11 cellular contexts compared by ENCODE assay signal in the genomic region with DNA sequence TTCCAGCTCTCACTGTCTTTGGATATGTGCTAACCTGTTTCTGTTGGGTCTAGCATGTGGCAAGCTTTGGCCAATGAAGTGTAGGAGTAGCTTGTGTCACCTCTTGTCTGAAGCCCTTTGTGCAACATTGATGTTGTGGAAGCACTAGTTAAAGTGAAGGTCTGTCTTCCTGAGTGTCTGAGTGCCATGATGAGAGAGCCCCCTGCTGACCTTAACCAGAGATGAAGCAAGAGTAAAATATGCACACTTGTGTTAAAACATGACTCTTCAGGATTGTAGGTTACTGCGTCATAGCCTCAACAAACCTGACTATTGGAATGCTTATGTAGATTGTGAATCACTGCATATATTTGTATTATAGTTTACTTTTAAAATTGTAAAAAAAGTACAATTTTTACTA.
DNase-seq lines count a peak whose midpoint lies in the region; ATAC-seq, FAIRE-seq and TF ChIP-seq lines count a peak whose summit lies in the region.
"Had no signal": no experiment of that assay in that cellular context is flagged by ENCODE, and none has a peak within 500 bp of the region (broad histone marks: within the 10 kb centered on the region; RNA-seq: fewer than 3 reads in every experiment).

No MANE protein-coding gene starts in this region.

- TF ChIP-seq POLR2A in heart left ventricle (IDR thresholded peaks at IDR 0.05): no peak

- no peaks in the 10 kb centered on the region for H3K36me3 Mint-ChIP-seq in CD8-positive, alpha-beta T cell

- no peak for DNase-seq in heart left ventricle
- no peak for DNase-seq in Right ventricle myocardium inferior (ENCODE audit: missing footprints)
- DNase-seq in RWPE1 (ENCODE audit: low spot score): peak; percentile 2
- peak in 29 of 42 donors; percentile 17 to 84 (median 58) for DNase-seq in head of caudate nucleus
- DNase-seq in kidney: no peak
- no peak for DNase-seq in CD8-positive, alpha-beta T cell
- no peak for DNase-seq in GOT3 (lab: John Stamatoyannopoulos, UW)
- DNase-seq: tibial artery had no signal

- H3K4me1 ChIP-seq in heart left ventricle (no peaks in the 10 kb centered on the region), kidney (ENCODE audit: control insufficient read depth in 1 of 2, insufficient read depth in 1 of 2, low read depth in 1 of 2, low read length in 2 of 2) (no peaks in the 10 kb centered on the region)
- no peaks in the 10 kb centered on the region for H3K4me1 ChIP-seq in CD8-positive, alpha-beta T cell (ENCODE audit: insufficient read depth, low read length)
- H3K4me1 ChIP-seq: SJSA1, tibial artery had no signal

- no peaks in the 10 kb centered on the region for H3K27me3 ChIP-seq in heart left ventricle
- H3K27me3 ChIP-seq in CD8-positive, alpha-beta T cell (ENCODE audit: insufficient read depth, low read length): no peaks in the 10 kb centered on the region
- H3K27me3 ChIP-seq: SJSA1, tibial artery had no signal

- intact Hi-C loops in heart left ventricle (cut with DNase I) (loop anchor here in 4 of 10 donors (5.0 kb wide), 1 partner anchor 100 kb away; no protein-coding TSS in a partner anchor), Right ventricle myocardium inferior (cut with DNase I) (loop anchor here (2.0 kb wide), 1 partner anchor 101 kb away; no protein-coding TSS in a partner anchor), head of caudate nucleus (cut with DNase I) (loop anchor here (2.0 kb wide), 1 partner anchor 103 kb away; the partner anchor contains the start of gene NCAM2), kidney (cut with DNase I) (no loop called here)
- intact Hi-C loops in CD8-positive, alpha-beta T cell (cut with DNase I, micrococcal nuclease): no loop called here

- no peaks in the 10 kb centered on the region for H3K9me3 Mint-ChIP-seq in CD8-positive, alpha-beta T cell

- H3K27ac ChIP-seq in heart left ventricle (no peak overlapping the region), RWPE1 (no peak overlapping the region), kidney (ENCODE audit: low read depth in 2 of 2, low read length in 2 of 2) (no peak overlapping the region)
- H3K27ac ChIP-seq in CD8-positive, alpha-beta T cell (ENCODE audit: low read depth, low read length): no peak overlapping the region
- H3K27ac ChIP-seq: SJSA1, tibial artery had no signal

- no peak overlapping the region for H3K9ac ChIP-seq in kidney (ENCODE audit: low read length in 2 of 2)

- FAIRE-seq in kidney (lab: Jason Lieb, UNC): no peak
- FAIRE-seq: islet of Langerhans had no signal

- H3K36me3 ChIP-seq in heart left ventricle (no peaks in the 10 kb centered on the region), kidney (ENCODE audit: control insufficient read depth in 1 of 2, insufficient read depth in 2 of 2, low read length in 2 of 2) (no peaks in the 10 kb centered on the region)
- no peaks in the 10 kb centered on the region for H3K36me3 ChIP-seq in CD8-positive, alpha-beta T cell (ENCODE audit: insufficient read depth, low read length)
- H3K36me3 ChIP-seq: SJSA1, tibial artery had no signal

- H3K4me3 ChIP-seq in heart left ventricle: no peak overlapping the region
- no peak overlapping the region for H3K4me3 ChIP-seq in kidney (ENCODE audit: low read length in 2 of 2)
- no peak overlapping the region for H3K4me3 ChIP-seq in CD8-positive, alpha-beta T cell (ENCODE audit: low read depth, low read length)
- H3K4me3 ChIP-seq: SJSA1, tibial artery had no signal

- ATAC-seq in heart left ventricle (peak in 2 of 4 donors; percentile 45 to 59), Right ventricle myocardium inferior (no peak), GM21737 (IDR thresholded peaks at IDR 0.05; ENCODE audit: unreplicated experiment) (no peak)
- ATAC-seq in CD8-positive, alpha-beta T cell: no peak

- H3K9me3 ChIP-seq in heart left ventricle (no peaks in the 10 kb centered on the region), kidney (ENCODE audit: control insufficient read depth in 1 of 2, low read length in 2 of 2) (no peaks in the 10 kb centered on the region)
- no peaks in the 10 kb centered on the region for H3K9me3 ChIP-seq in CD8-positive, alpha-beta T cell (ENCODE audit: low read length)
- H3K9me3 ChIP-seq: SJSA1, tibial artery had no signal

- 40 to 70% (median 55%) methylated on average over 1 of the region's 1 CpG for WGBS in heart left ventricle, 4 donors

- no peaks in the 10 kb centered on the region for H3K4me1 Mint-ChIP-seq in CD8-positive, alpha-beta T cell (ENCODE audit: low read depth)

- no peaks in the 10 kb centered on the region for H3K27me3 Mint-ChIP-seq in CD8-positive, alpha-beta T cell (ENCODE audit: low read depth)

- peak in 8 of 12 donors; percentile 6 to 42 (median 29) for TF ChIP-seq CTCF in heart left ventricle (IDR thresholded peaks at IDR 0.05)
- no peak for TF ChIP-seq CTCF in RWPE1 (conservative IDR thresholded peaks at IDR 0.05; ENCODE audit: low read depth)
- TF ChIP-seq CTCF in kidney (IDR thresholded peaks at IDR 0.05; ENCODE audit: borderline replicate concordance, extremely low read depth, insufficient read depth): no peak
- no peak for TF ChIP-seq CTCF in CD8-positive, alpha-beta T cell (IDR thresholded peaks at IDR 0.05)

- POLR2A ChIA-PET in RWPE1 (lab: Yijun Ruan, JAX; ENCODE audit: low non-redundant PET): no interaction called here
- POLR2A ChIA-PET in CD8-positive, alpha-beta T cell (lab: Charles Lee): no interaction called here

- CTCF ChIA-PET in RWPE1 (lab: Yijun Ruan, JAX): no interaction called here
- CTCF ChIA-PET in CD8-positive, alpha-beta T cell (lab: Charles Lee): no interaction called here

- no peak overlapping the region for H3K27ac Mint-ChIP-seq in CD8-positive, alpha-beta T cell

- no peak overlapping the region for H3K4me3 Mint-ChIP-seq in CD8-positive, alpha-beta T cell

Comparison
In these comparisons a context has a peak if more than half of its experiments do, and no peak if none do; other contexts are left out.
1. DNase-seq: peak in RWPE1 (single experiment) and head of caudate nucleus (29 of 42); none in heart left ventricle (0 of 5), Right ventricle myocardium inferior (single experiment), kidney (single experiment), CD8-positive, alpha-beta T cell (0 of 7) and GOT3 (single experiment).
2. CTCF ChIP-seq: peak in heart left ventricle (8 of 12); none in RWPE1 (single experiment), kidney (single experiment) and CD8-positive, alpha-beta T cell (single experiment).
3. intact Hi-C loops: an anchor here in Right ventricle myocardium inferior (2.0 kb wide) and head of caudate nucleus (2.0 kb wide); none called in kidney and CD8-positive, alpha-beta T cell.